21 cellular contexts compared by ENCODE assay signal in genomic region chr17:58398574-58399266, GRCh38. TPM values are rescaled to one million over a fixed set of nuclear protein-coding genes. Genes with fewer than 3 reads are reported as not detected.
A peak's percentile ranks its signal among the peaks of the same experiment; 100 is the strongest.
DNase-seq lines count a peak whose midpoint lies in the region; ATAC-seq and TF ChIP-seq lines count a peak whose summit lies in the region.
"Had no signal": no experiment of that assay in that cellular context is flagged by ENCODE, and none has a peak within 500 bp of the region (broad histone marks: within the 10 kb centered on the region; RNA-seq: fewer than 3 reads in every experiment).

No MANE protein-coding gene starts in this region.

- H3K79me2 ChIP-seq in hepatocyte (peaks cover 89% of the 10 kb centered on the region), parathyroid adenoma (no peaks in the 10 kb centered on the region)

- H3K27ac Mint-ChIP-seq in Caco-2 (ENCODE audit: unreplicated experiment) = peak overlapping the region; percentile 75
- H3K27ac Mint-ChIP-seq in activated naive CD4-positive, alpha-beta T cell treated with anti-CD3 and anti-CD28 coated beads, Interleukin-2, amount 50 U/mL, for 72 hours = no peak overlapping the region

- CTCF ChIA-PET in Caco-2 (lab: Charles Lee) = interaction anchor here (2.3 kb wide), 1 partner anchor 19 kb away, joined by 12 read pairs; the partner anchor contains the start of gene RNF43

- no peak overlapping the region for H3K4me3 Mint-ChIP-seq in Caco-2 (ENCODE audit: unreplicated experiment)

- H3K36me3 ChIP-seq in Caco-2 (ENCODE audit: control insufficient read depth, insufficient read depth, low read length) (no peaks in the 10 kb centered on the region; the same call in 1 of the 2 replicates), hepatocyte (replicated peaks; ENCODE audit: insufficient read depth, low read depth) (no peaks in the 10 kb centered on the region), parathyroid adenoma (ENCODE audit: control insufficient read depth, insufficient read depth, low read length) (no peaks in the 10 kb centered on the region)
- H3K36me3 ChIP-seq: MG63 had no signal

- H3K4me2 ChIP-seq in hepatocyte = no peak overlapping the region
- peak overlapping the region; percentile 40 for H3K4me2 ChIP-seq in parathyroid adenoma (ENCODE audit: low read length)
- H3K4me2 ChIP-seq: KMS-11 had no signal

- no peaks in the 10 kb centered on the region for H4K20me1 ChIP-seq in hepatocyte (ENCODE audit: insufficient read depth, poor library complexity, severe bottlenecking)

- H3K27me3 ChIP-seq in Caco-2 (replicated peaks; ENCODE audit: control insufficient read depth, insufficient read depth, low read length) = no peaks in the 10 kb centered on the region
- no peaks in the 10 kb centered on the region for H3K27me3 ChIP-seq in hepatocyte
- no peaks in the 10 kb centered on the region for H3K27me3 ChIP-seq in parathyroid adenoma (ENCODE audit: control insufficient read depth, insufficient read depth, low read length)

- no peak for ATAC-seq in activated naive CD4-positive, alpha-beta T cell treated with anti-CD3 and anti-CD28 coated beads, Interleukin-2, amount 50 U/mL, for 72 hours
- ATAC-seq in HG03108 (IDR thresholded peaks at IDR 0.05; ENCODE audit: unreplicated experiment) = no peak
- ATAC-seq: SK-N-SH treated with all-trans-retinoic acid at 6 μM for 48 hours had no signal

- H3K9me3 ChIP-seq in Caco-2 (no peaks in the 10 kb centered on the region), hepatocyte (ENCODE audit: low read depth) (no peaks in the 10 kb centered on the region), parathyroid adenoma (ENCODE audit: control insufficient read depth, low read length) (no peaks in the 10 kb centered on the region)
- H3K9me3 ChIP-seq: MG63 had no signal

- no peak for DNase-seq in Caco-2
- peak in 2 of 3 experiments; percentile 31 to 76 for DNase-seq in NCI-H1417 (lab: John Stamatoyannopoulos, UW)
- no peak for DNase-seq in hepatocyte (ENCODE audit: low spot score)
- no peak for DNase-seq in activated naive CD4-positive, alpha-beta T cell treated with anti-CD3 and anti-CD28 coated beads, Interleukin-2, amount 50 U/mL, for 72 hours (ENCODE audit: low spot score in 2 of 2)
- DNase-seq in MV-4-11 (lab: John Stamatoyannopoulos, UW) = no peak
- no peak for DNase-seq in AG08396 (ENCODE audit: low spot score)
- DNase-seq: AML-193, EL, HCEC 1CT, MG63, NCI-H1092 treated with DMSO at 0.1 percent for 48 hours, NCI-H1694 treated with DMSO at 0.1 percent for 48 hours, NCI-H446, NCI-H748 treated with DMSO at 0.1 percent for 48 hours, OCI-M1, SHP77 treated with DMSO at 0.1 percent for 48 hours had no signal

- peaks cover 99% of the 10 kb centered on the region for H3K4me1 ChIP-seq in Caco-2
- peaks cover 14% of the 10 kb centered on the region for H3K4me1 ChIP-seq in hepatocyte (ENCODE audit: insufficient read depth)
- H3K4me1 ChIP-seq in parathyroid adenoma = peaks cover 17% of the 10 kb centered on the region

- H3K4me3 ChIP-seq in Caco-2 (ENCODE audit: low read depth, low read length) (no peak overlapping the region), hepatocyte (no peak overlapping the region), parathyroid adenoma (ENCODE audit: low read depth, low read length) (no peak overlapping the region)
- H3K4me3 ChIP-seq: MG63 had no signal

- H2AFZ ChIP-seq in hepatocyte (no peak overlapping the region), parathyroid adenoma (peak overlapping the region; percentile 45)

- intact Hi-C loops in Caco-2 (cut with micrococcal nuclease; ENCODE audit: unreplicated experiment) = loop anchor here (1.0 kb wide), 1 partner anchor 19 kb away; the partner anchor contains the start of gene RNF43

- H3K27ac ChIP-seq in hepatocyte = peak overlapping the region; percentile 0
- peak overlapping the region; percentile 53 for H3K27ac ChIP-seq in parathyroid adenoma
- H3K27ac ChIP-seq: KMS-11 had no signal

- BruUV-seq in Caco-2 (replicated peaks; lab: Mats Ljungman, UMichigan) = no TSS peak

- WGBS in hepatocyte (ENCODE audit: low lambda C conversion rate, missing lambda C conversion rate) = 19% methylated on average over 3 of the region's 3 CpGs

- peaks cover 82% of the 10 kb centered on the region for H3K4me1 Mint-ChIP-seq in Caco-2 (ENCODE audit: low read depth, unreplicated experiment)
- H3K4me1 Mint-ChIP-seq: CD14-positive monocyte had no signal

- no peaks in the 10 kb centered on the region for H3K9me2 ChIP-seq in hepatocyte (replicated peaks; ENCODE audit: insufficient read depth)

- TF ChIP-seq CTCF in Caco-2 (IDR thresholded peaks at IDR 0.05; ENCODE audit: insufficient read depth in 1 of 2, low read depth in 1 of 2, low read length in 1 of 2, severe bottlenecking in 1 of 2, unreplicated experiment in 1 of 2) = no peak
- TF ChIP-seq CTCF in hepatocyte (IDR thresholded peaks at IDR 0.05; ENCODE audit: poor library complexity) = no peak
- TF ChIP-seq CTCF in parathyroid adenoma (IDR thresholded peaks at IDR 0.05) = no peak

- POLR2A ChIA-PET in Caco-2 (lab: Charles Lee) = interaction anchor here (0.5 to 0.6 kb wide), 2 partner anchors 19 to 392 kb away, joined by 3 read pairs; no protein-coding TSS in a partner anchor

- no peaks in the 10 kb centered on the region for H3K9me3 Mint-ChIP-seq in Caco-2 (ENCODE audit: unreplicated experiment)
- no peaks in the 10 kb centered on the region for H3K9me3 Mint-ChIP-seq in activated naive CD4-positive, alpha-beta T cell treated with anti-CD3 and anti-CD28 coated beads, Interleukin-2, amount 50 U/mL, for 72 hours

- H3K36me3 Mint-ChIP-seq in Caco-2 (ENCODE audit: insufficient read depth, unreplicated experiment) = peaks cover 96% of the 10 kb centered on the region
- no peaks in the 10 kb centered on the region for H3K36me3 Mint-ChIP-seq in activated naive CD4-positive, alpha-beta T cell treated with anti-CD3 and anti-CD28 coated beads, Interleukin-2, amount 50 U/mL, for 72 hours
- H3K36me3 Mint-ChIP-seq: CD14-positive monocyte had no signal

- H3K27me3 Mint-ChIP-seq in Caco-2 (ENCODE audit: insufficient read depth, unreplicated experiment) = no peaks in the 10 kb centered on the region

- H3K9ac ChIP-seq in parathyroid adenoma = no peak overlapping the region
- H3K9ac ChIP-seq: KMS-11 had no signal

RNA-seq across cellular contexts. Expression of gene RNF43, which starts 18.6 kb away (rescaled TPM):
- total RNA-seq in Caco-2 (2022) = 84.2 and 87.1 TPM in 2 replicates
- 6.5 and 10.1 TPM in 2 replicates for total RNA-seq in hepatocyte
- polyA plus RNA-seq in hepatocyte = 7.9 and 12.4 TPM in 2 replicates
- total RNA-seq in activated naive CD4-positive, alpha-beta T cell treated with anti-CD3 and anti-CD28 coated beads, Interleukin-2, amount 50 U/mL, for 72 hours = 1 to 10 TPM; 2.5 to 2.9 TPM

RNA-seq across cellular contexts. Expression of gene SUPT4H1, which starts 46.7 kb away (rescaled TPM):
- total RNA-seq in Caco-2 (2022) (70.9 and 71.4 TPM in 2 replicates), hepatocyte (54.5 and 62.1 TPM in 2 replicates)
- 91.3 and 108 TPM in 2 replicates for polyA plus RNA-seq in hepatocyte
- 100 to 1,000 TPM; 105 to 141 TPM for total RNA-seq in activated naive CD4-positive, alpha-beta T cell treated with anti-CD3 and anti-CD28 coated beads, Interleukin-2, amount 50 U/mL, for 72 hours

Comparison
In these comparisons a context has a peak if more than half of its experiments do, and no peak if none do; other contexts are left out.
1. DNase-seq: peak in NCI-H1417 (2 of 3); none in Caco-2 (0 of 2), hepatocyte (single experiment), activated naive CD4-positive, alpha-beta T cell treated with anti-CD3 and anti-CD28 coated beads, Interleukin-2, amount 50 U/mL, for 72 hours (0 of 2), MV-4-11 (single experiment) and AG08396 (single experiment).